ENCODE assay signal across 1 cellular context in the genomic region with DNA sequence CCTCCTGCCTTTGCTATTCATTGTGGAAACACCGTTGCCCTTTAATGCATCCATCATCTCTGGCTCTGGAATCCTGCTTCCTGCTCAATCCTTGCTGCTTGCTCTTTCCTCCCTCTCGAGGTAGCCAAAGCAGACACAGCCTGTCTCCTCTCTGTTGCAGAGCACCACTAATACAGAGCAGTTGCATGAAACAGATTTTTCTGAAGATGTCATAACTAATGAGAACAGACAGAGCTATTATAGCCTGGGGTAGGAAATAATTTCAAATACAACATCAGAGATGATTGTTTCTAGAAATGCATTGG.
TF ChIP-seq lines count a peak whose summit lies in the region.

No MANE protein-coding gene starts in this region.

TF ChIP-seq in endothelial cell of umbilical vein, 7 proteins besides CTCF, POLR2A, EP300 and RAD21:
- TF ChIP-seq, protein P1, sequence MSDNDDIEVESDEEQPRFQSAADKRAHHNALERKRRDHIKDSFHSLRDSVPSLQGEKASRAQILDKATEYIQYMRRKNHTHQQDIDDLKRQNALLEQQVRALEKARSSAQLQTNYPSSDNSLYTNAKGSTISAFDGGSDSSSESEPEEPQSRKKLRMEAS (IDR thresholded peaks at IDR 0.05; ENCODE audit: insufficient read depth, insufficient read length), result no peak
- no peak for TF ChIP-seq EZH2 (IDR thresholded peaks at IDR 0.05; ENCODE audit: borderline replicate concordance, low read depth, low read length, severe bottlenecking)
- TF ChIP-seq POLR2AphosphoS5 (IDR thresholded peaks at IDR 0.05; ENCODE audit: insufficient read depth, low read depth, low read length), result no peak
- TF ChIP-seq GATA2 (IDR thresholded peaks at IDR 0.05; ENCODE audit: insufficient read depth, insufficient read length, low read depth, low read length), result no peak
- no peak for TF ChIP-seq FOS (IDR thresholded peaks at IDR 0.05; ENCODE audit: borderline replicate concordance, insufficient read depth, low read length)
- TF ChIP-seq JUN (IDR thresholded peaks at IDR 0.05; ENCODE audit: borderline replicate concordance, insufficient read depth, insufficient read length, low read depth), result no peak
- TF ChIP-seq MYC (IDR thresholded peaks at IDR 0.05; ENCODE audit: low read depth, low read length), result no peak
